10 cellular contexts compared by ENCODE assay signal in the genomic region with DNA sequence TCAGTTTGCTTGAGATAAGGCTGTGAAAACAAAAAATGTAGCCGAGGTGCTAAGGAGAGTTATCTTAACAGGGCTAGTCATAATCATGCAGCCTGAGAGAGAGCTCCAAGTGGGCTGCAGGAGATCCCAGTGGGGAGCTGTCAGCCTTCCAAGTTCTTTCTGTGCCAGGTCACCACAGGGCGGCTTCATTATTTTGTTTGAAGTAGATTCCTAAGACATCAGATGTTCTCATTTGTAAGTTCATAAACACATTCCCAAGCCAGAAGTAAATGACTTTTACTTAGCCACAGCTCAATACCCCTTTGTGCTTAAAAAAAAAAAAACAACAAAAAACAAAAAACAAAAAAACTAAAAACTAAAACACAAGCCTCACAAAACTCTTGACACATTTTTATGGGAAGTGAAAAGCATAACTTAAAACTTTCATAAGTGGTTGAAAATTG.
A peak's percentile ranks its signal among the peaks of the same experiment; 100 is the strongest.
DNase-seq lines count a peak whose midpoint lies in the region; ATAC-seq and TF ChIP-seq lines count a peak whose summit lies in the region.
"Had no signal": no experiment of that assay in that cellular context is flagged by ENCODE, and none has a peak within 500 bp of the region (broad histone marks: within the 10 kb centered on the region; RNA-seq: fewer than 3 reads in every experiment).

No MANE protein-coding gene starts in this region.

- H3K27ac Mint-ChIP-seq in memory B cell, result peak overlapping the region; percentile 10

- peak; percentile 55 for DNase-seq in AG08395 (ENCODE audit: low spot score)
- peak; percentile 58 for DNase-seq in HEK293T (ENCODE audit: extremely low spot score)
- DNase-seq in caudate nucleus (lab: John Stamatoyannopoulos, UW), result peak in 9 of 61 donors; percentile 1 to 52 (median 9)
- DNase-seq in memory B cell (ENCODE audit: low spot score in 2 of 2), result no peak
- no peak for DNase-seq in COLO668 (lab: John Stamatoyannopoulos, UW; ENCODE audit: unreplicated experiment)
- DNase-seq in NCI-H510A treated with DMSO at 0.1 percent for 48 hours (lab: John Stamatoyannopoulos, UW), result no peak
- DNase-seq: colonic mucosa, KBM-7 had no signal

- peak overlapping the region; percentile 19 for H3K27ac ChIP-seq in caudate nucleus (ENCODE audit: low read depth, low read length)
- H3K27ac ChIP-seq: colonic mucosa had no signal

- CTCF ChIA-PET in HEK293T (lab: Yijun Ruan, JAX), result no interaction called here

- H3K4me1 Mint-ChIP-seq in memory B cell, result peaks cover 40% of the 10 kb centered on the region

- H3K27me3 Mint-ChIP-seq in memory B cell, result no peaks in the 10 kb centered on the region

- no peaks in the 10 kb centered on the region for H3K9me3 Mint-ChIP-seq in memory B cell

- no peak overlapping the region for H3K4me3 Mint-ChIP-seq in memory B cell

- peaks cover 15% of the 10 kb centered on the region for H3K36me3 Mint-ChIP-seq in memory B cell

- POLR2A ChIA-PET in HEK293T (lab: Yijun Ruan, JAX), result interaction anchor here (1.0 to 1.5 kb wide), 2 partner anchors 10 to 111 kb away, joined by 3 to 4 read pairs; partner anchors contain the start of gene DBT

- ATAC-seq in memory B cell (ENCODE audit: low read depth), result no peak
- ATAC-seq in HG02759 (IDR thresholded peaks at IDR 0.05; ENCODE audit: unreplicated experiment), result no peak
- no peak for ATAC-seq in HG03520 (IDR thresholded peaks at IDR 0.05; ENCODE audit: unreplicated experiment)

TF ChIP-seq in HEK293T, 16 proteins besides CTCF, POLR2A, EP300 and RAD21:
- TF ChIP-seq HDGF (IDR thresholded peaks at IDR 0.05; ENCODE audit: borderline replicate concordance) (no peak), SP1 (IDR thresholded peaks at IDR 0.05) (no peak), LEF1 (IDR thresholded peaks at IDR 0.05; ENCODE audit: borderline replicate concordance) (no peak), FOXA1 (IDR thresholded peaks at IDR 0.05) (no peak), TARDBP (IDR thresholded peaks at IDR 0.05) (no peak), ELF4 (IDR thresholded peaks at IDR 0.05) (no peak)
- TF ChIP-seq, protein P1, sequence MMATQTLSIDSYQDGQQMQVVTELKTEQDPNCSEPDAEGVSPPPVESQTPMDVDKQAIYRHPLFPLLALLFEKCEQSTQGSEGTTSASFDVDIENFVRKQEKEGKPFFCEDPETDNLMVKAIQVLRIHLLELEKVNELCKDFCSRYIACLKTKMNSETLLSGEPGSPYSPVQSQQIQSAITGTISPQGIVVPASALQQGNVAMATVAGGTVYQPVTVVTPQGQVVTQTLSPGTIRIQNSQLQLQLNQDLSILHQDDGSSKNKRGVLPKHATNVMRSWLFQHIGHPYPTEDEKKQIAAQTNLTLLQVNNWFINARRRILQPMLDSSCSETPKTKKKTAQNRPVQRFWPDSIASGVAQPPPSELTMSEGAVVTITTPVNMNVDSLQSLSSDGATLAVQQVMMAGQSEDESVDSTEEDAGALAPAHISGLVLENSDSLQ (IDR thresholded peaks at IDR 0.05), result 0 out of 2 replicates have a peak, but pooled peaks have one; percentile 29

Comparison
In these comparisons a context has a peak if more than half of its experiments do, and no peak if none do; other contexts are left out.
1. DNase-seq: peak in AG08395 (single experiment) and HEK293T (single experiment); none in memory B cell (0 of 2), COLO668 (single experiment) and NCI-H510A treated with DMSO at 0.1 percent for 48 hours (single experiment).